In genomic region chr15:57436961-57437360, GRCh38 we compare ENCODE assay signal across 1 cellular context.
TF ChIP-seq lines count a peak whose summit lies in the region.

No MANE protein-coding gene starts in this region.

TF ChIP-seq in SK-N-SH treated with all-trans-retinoic acid at 6 μM for 48 hours, 23 proteins besides CTCF, POLR2A, EP300 and RAD21 (continued from another document):
- no peak for TF ChIP-seq POU6F1 (CRISPR knock-in tag; IDR thresholded peaks at IDR 0.05; ENCODE audit: borderline replicate concordance, low read depth)
